8 cellular contexts compared by ENCODE assay signal in genomic region chr1:220527279-220528048, GRCh38. TPM values are rescaled to one million over a fixed set of nuclear protein-coding genes. Genes with fewer than 3 reads are reported as not detected.
DNase-seq lines count a peak whose midpoint lies in the region; ATAC-seq and TF ChIP-seq lines count a peak whose summit lies in the region.

No MANE protein-coding gene starts in this region.

- H3K9me3 ChIP-seq in Karpas-422 (ENCODE audit: low read length) (no peaks in the 10 kb centered on the region), right atrium auricular region (no peaks in the 10 kb centered on the region)

- ATAC-seq in GM19324 (IDR thresholded peaks at IDR 0.05; ENCODE audit: low FRiP score, unreplicated experiment) = no peak
- no peak for ATAC-seq in HG03139 (IDR thresholded peaks at IDR 0.05; ENCODE audit: unreplicated experiment)

- no peak for TF ChIP-seq CTCF in right atrium auricular region (IDR thresholded peaks at IDR 0.05)

- no peaks in the 10 kb centered on the region for H4K20me1 ChIP-seq in Karpas-422 (ENCODE audit: insufficient read depth, low read depth, low read length)

- H3K36me3 Mint-ChIP-seq in activated CD4-positive, alpha-beta T cell treated with anti-CD3 and anti-CD28 coated beads, Interleukin-2, amount 10 ng/mL, durations not matched to agents 24 days and 14 days (ENCODE audit: low read depth) = peaks cover 6% of the 10 kb centered on the region

- H3K9ac ChIP-seq in Karpas-422 (ENCODE audit: low read length) = peak overlapping the region; percentile 72

- H2AFZ ChIP-seq in Karpas-422 (ENCODE audit: low read length) = 0 out of 2 replicates have a peak overlapping the region, but pooled peaks have one; percentile 3

- H3K36me3 ChIP-seq in Karpas-422 (ENCODE audit: insufficient read depth, low read length) (no peaks in the 10 kb centered on the region), right atrium auricular region (no peaks in the 10 kb centered on the region)

- H3K4me3 ChIP-seq in Karpas-422 (ENCODE audit: low read length) (peak overlapping the region; percentile 77), right atrium auricular region (peak overlapping the region; percentile 75 to 89)

- H3K4me3 Mint-ChIP-seq in activated CD4-positive, alpha-beta T cell treated with anti-CD3 and anti-CD28 coated beads, Interleukin-2, amount 10 ng/mL, durations not matched to agents 24 days and 14 days = peak overlapping the region; percentile 87

- peaks cover 11% of the 10 kb centered on the region for H3K4me1 Mint-ChIP-seq in activated CD4-positive, alpha-beta T cell treated with anti-CD3 and anti-CD28 coated beads, Interleukin-2, amount 10 ng/mL, durations not matched to agents 24 days and 14 days

- peak; percentile 50 for DNase-seq in activated CD4-positive, alpha-beta T cell treated with anti-CD3 and anti-CD28 coated beads, Interleukin-2, amount 10 ng/mL, durations not matched to agents 24 days and 14 days
- no peak for DNase-seq in activated CD4-positive, alpha-beta T cell treated with anti-CD3 and anti-CD28 coated beads for 4 hours
- DNase-seq in Karpas-422 = no peak
- no peak for DNase-seq in right atrium auricular region (ENCODE audit: low spot score)
- DNase-seq in posterior vena cava (ENCODE audit: low spot score) = peak; percentile 76

- peak overlapping the region; percentile 81 for H3K4me2 ChIP-seq in Karpas-422 (ENCODE audit: low read depth, low read length, poor library complexity, severe bottlenecking)

- no peaks in the 10 kb centered on the region for H3K27me3 ChIP-seq in Karpas-422 (ENCODE audit: low read length)
- H3K27me3 ChIP-seq in right atrium auricular region = no peaks in the 10 kb centered on the region

- H3K27me3 Mint-ChIP-seq in activated CD4-positive, alpha-beta T cell treated with anti-CD3 and anti-CD28 coated beads, Interleukin-2, amount 10 ng/mL, durations not matched to agents 24 days and 14 days = peaks cover 67% of the 10 kb centered on the region

- no peaks in the 10 kb centered on the region for H3K79me2 ChIP-seq in Karpas-422 (ENCODE audit: low read length)

- no peak overlapping the region for H3K27ac ChIP-seq in Karpas-422 (ENCODE audit: low read length)
- H3K27ac ChIP-seq in angular gyrus (ENCODE audit: low read depth, low read length) = peak overlapping the region; percentile 57
- H3K27ac ChIP-seq in right atrium auricular region = peak overlapping the region; percentile 93 to 96

- H3K9me3 Mint-ChIP-seq in activated CD4-positive, alpha-beta T cell treated with anti-CD3 and anti-CD28 coated beads, Interleukin-2, amount 10 ng/mL, durations not matched to agents 24 days and 14 days = no peaks in the 10 kb centered on the region

- H3K4me1 ChIP-seq in Karpas-422 (ENCODE audit: low read length) (peaks cover 18% of the 10 kb centered on the region), right atrium auricular region (peaks cover 0 to 19% of the 10 kb centered on the region in 2 donors)

- intact Hi-C loops in activated CD4-positive, alpha-beta T cell treated with anti-CD3 and anti-CD28 coated beads, Interleukin-2, amount 10 ng/mL, durations not matched to agents 24 days and 14 days (cut with micrococcal nuclease) = no loop called here
- intact Hi-C loops in posterior vena cava (cut with DNase I) = no loop called here

- H3K9me2 ChIP-seq in Karpas-422 (replicated peaks; ENCODE audit: insufficient read depth, low read length) = no peaks in the 10 kb centered on the region

- H3K27ac Mint-ChIP-seq in activated CD4-positive, alpha-beta T cell treated with anti-CD3 and anti-CD28 coated beads, Interleukin-2, amount 10 ng/mL, durations not matched to agents 24 days and 14 days = peak overlapping the region; percentile 14

RNA-seq across cellular contexts. Expression of gene MARK1, which starts 0.5 kb away (rescaled TPM):
- total RNA-seq in activated CD4-positive, alpha-beta T cell treated with anti-CD3 and anti-CD28 coated beads, Interleukin-2, amount 10 ng/mL, durations not matched to agents 24 days and 14 days = not detected in 2 replicates
- total RNA-seq in Karpas-422 (2014; rRNA removed; shearing (Covaris generic); ENCODE audit: low replicate concordance) = 0.90 and 1.3 TPM in 2 replicates
- total RNA-seq in right atrium auricular region (10 to 100 TPM; 12.5 to 20.0 TPM), posterior vena cava (10 to 100 TPM; 11.1 to 19.4 TPM)

Comparison
In these comparisons a context has a peak if more than half of its experiments do, and no peak if none do; other contexts are left out.
1. DNase-seq: peak in activated CD4-positive, alpha-beta T cell treated with anti-CD3 and anti-CD28 coated beads, Interleukin-2, amount 10 ng/mL, durations not matched to agents 24 days and 14 days (single experiment) and posterior vena cava (single experiment); none in activated CD4-positive, alpha-beta T cell treated with anti-CD3 and anti-CD28 coated beads for 4 hours (0 of 2), Karpas-422 (single experiment) and right atrium auricular region (single experiment).